In the genomic region with DNA sequence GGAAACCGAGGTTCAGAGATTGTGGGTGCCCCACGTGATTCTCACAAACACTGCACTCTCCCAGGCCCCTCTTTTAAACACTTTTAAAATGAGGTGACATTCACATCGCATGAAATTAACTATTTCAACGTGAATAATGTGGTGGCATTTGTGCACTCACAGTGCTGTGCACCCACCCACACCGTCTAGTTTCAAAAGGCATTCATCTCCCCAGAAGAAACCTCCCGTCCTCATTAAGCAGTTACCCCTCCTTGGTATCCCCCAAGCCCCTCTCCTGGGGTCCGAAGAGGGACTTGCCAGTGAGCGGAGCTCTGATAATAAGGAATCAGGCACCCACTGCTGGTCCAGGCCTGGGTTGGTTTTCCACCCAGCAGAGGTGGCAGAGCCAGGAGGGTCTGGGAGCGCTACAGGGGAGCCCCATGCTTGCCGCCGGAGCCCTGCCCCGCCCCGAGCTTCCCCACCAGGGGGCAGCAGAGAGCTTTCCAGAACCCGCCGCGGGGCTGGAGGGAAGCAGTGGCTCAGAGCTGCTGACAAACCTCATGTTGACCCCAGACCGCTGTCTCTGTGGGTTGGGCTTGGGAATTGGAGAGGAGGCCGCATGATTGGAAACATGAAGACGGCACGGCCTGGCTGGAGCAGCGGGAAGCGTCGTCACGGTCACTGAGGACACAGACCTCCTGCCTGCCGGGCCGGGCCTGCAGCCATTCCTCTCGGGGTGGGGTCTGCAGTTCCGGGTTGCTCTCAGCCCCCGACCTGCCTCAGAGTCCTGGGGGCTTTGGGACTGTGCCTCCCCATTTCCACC, we compare ENCODE assay signal across 8 cellular contexts. TPM values are rescaled to one million over a fixed set of nuclear protein-coding genes. Genes with fewer than 3 reads are reported as not detected.
DNase-seq lines count a peak whose midpoint lies in the region; ATAC-seq and TF ChIP-seq lines count a peak whose summit lies in the region.

No MANE protein-coding gene starts in this region.

- H3K27me3 ChIP-seq in lung (ENCODE audit: control insufficient read depth, insufficient read depth) = no peaks in the 10 kb centered on the region

- no peaks in the 10 kb centered on the region for H3K9me3 ChIP-seq in lung (ENCODE audit: control insufficient read depth in 2 of 2, insufficient read depth in 1 of 2, low read length in 1 of 2)

- H3K4me1 ChIP-seq in lung (ENCODE audit: control insufficient read depth in 2 of 2, insufficient read depth in 2 of 2, low read length in 2 of 2) = peaks cover 0 to 8% of the 10 kb centered on the region in 2 donors

- ATAC-seq in HG02938 (IDR thresholded peaks at IDR 0.05; ENCODE audit: unreplicated experiment) = peak; percentile 54
- ATAC-seq in lung (ENCODE audit: insufficient read depth, low FRiP score) = peak; percentile 88

- peak overlapping the region in 1 of 2 donors; percentile 21 for H3K27ac ChIP-seq in lung (ENCODE audit: low read depth in 1 of 2, low read length in 1 of 2)

- DNase-seq in NCI-H1436 (lab: John Stamatoyannopoulos, UW) = peak; percentile 30
- no peak for DNase-seq in NCI-H1436 treated with DMSO at 0.1 percent for 48 hours (lab: John Stamatoyannopoulos, UW)
- peak; percentile 34 for DNase-seq in NCI-H2196 treated with DMSO at 0.1 percent for 48 hours (lab: John Stamatoyannopoulos, UW; ENCODE audit: unreplicated experiment)
- DNase-seq in activated CD4-positive, alpha-beta T cell treated with anti-CD3 and anti-CD28 coated beads, Interleukin-2, amount 50 U/mL, for 24 hours (ENCODE audit: low read depth in 1 of 2, low spot score in 1 of 2) = peak; percentile 81 to 84
- peak; percentile 84 for DNase-seq in dermis blood vessel endothelial cell
- DNase-seq in lung (ENCODE audit: low spot score) = peak; percentile 84
- DNase-seq in stimulated activated CD4-positive, alpha-beta T cell treated with anti-CD3 and anti-CD28 coated beads, TNF-alpha, amount 100 ng/mL, for 24 hours (ENCODE audit: low read depth in 3 of 3) = peak; percentile 67 to 77 (median 77)

- no peak overlapping the region for H3K4me3 ChIP-seq in lung

- peak; percentile 71 for TF ChIP-seq CTCF in lung (IDR thresholded peaks at IDR 0.05; ENCODE audit: control extremely low read depth, extremely low read depth)

- WGBS in lung, 2 donors = 33% methylated on average over 29 of the region's 29 CpGs

- H3K36me3 ChIP-seq in lung (ENCODE audit: control insufficient read depth in 2 of 2, insufficient read depth in 2 of 2, low read length in 2 of 2) = peaks cover 0 to 32% of the 10 kb centered on the region in 2 donors

RNA-seq across cellular contexts. Expression of a gene that starts 27.5 kb away (rescaled TPM):
- total RNA-seq in dermis blood vessel endothelial cell = 3.0 and 3.6 TPM in 2 replicates
- total RNA-seq in lung = 10 to 100 TPM; 16.9 to 18.6 TPM
- polyA plus RNA-seq in lung = 10 to 100 TPM in 1 of 2 donors, 1 to 10 TPM in 1; 9.5 to 23.5 TPM

RNA-seq across cellular contexts. Expression of a gene that starts 43.0 kb away (rescaled TPM):
- total RNA-seq in dermis blood vessel endothelial cell (148 and 217 TPM in 2 replicates), lung (10 to 100 TPM; 41.7 to 67.3 TPM)
- polyA plus RNA-seq in lung = 10 to 100 TPM; 21.4 to 34.5 TPM
